27 cellular contexts compared by ENCODE assay signal in the genomic region with DNA sequence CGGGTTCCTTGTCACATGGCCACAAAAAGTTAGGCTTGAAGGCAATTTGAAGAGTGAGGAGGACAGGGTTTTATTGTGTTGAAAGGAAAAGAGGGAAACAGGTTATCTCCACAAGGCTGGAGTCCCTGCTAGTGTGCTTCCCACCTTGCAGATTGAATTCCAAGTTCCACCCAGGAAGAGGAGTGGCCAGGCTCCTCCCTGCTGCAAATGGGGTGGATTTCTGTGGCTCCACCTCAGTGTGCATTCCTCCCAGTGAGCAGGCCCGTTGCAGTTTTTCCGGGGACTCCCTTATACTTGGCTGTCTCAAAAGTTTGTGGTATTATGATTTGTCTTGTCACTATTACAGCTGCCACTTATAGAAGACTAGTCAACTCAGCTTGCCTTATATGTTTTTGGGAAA.
"Had no signal": no experiment of that assay in that cellular context is flagged by ENCODE, and none has a peak within 500 bp of the region (broad histone marks: within the 10 kb centered on the region; RNA-seq: fewer than 3 reads in every experiment).

No MANE protein-coding gene starts in this region.

- H3K4me1 ChIP-seq: parathyroid adenoma had no signal

- H3K4me3 ChIP-seq: esophagus squamous epithelium, right atrium auricular region, tibial nerve had no signal

- H3K27me3 ChIP-seq: esophagus squamous epithelium, right atrium auricular region, tibial nerve had no signal

- H3K9ac ChIP-seq: parathyroid adenoma had no signal

- H3K9me3 ChIP-seq: esophagus squamous epithelium, right atrium auricular region, tibial nerve had no signal

- ATAC-seq: activated CD4-positive, alpha-beta T cell treated with anti-CD3 and anti-CD28 coated beads for 36 hours; activated CD8-positive, alpha-beta memory T cell treated with anti-CD3 and anti-CD28 coated beads, Interleukin-2, amount 10 ng/mL, durations not matched to agents 7 days and 5 days; activated CD8-positive, alpha-beta T cell treated with anti-CD3 and anti-CD28 coated beads, Interleukin-2, amount 10 ng/mL, durations not matched to agents 7 days and 5 days; activated T-cell treated with anti-CD3 and anti-CD28 coated beads, Interleukin-2, amount 50 U/mL, for 72 hours; left ventricle myocardium superior; naive thymus-derived CD8-positive, alpha-beta T cell had no signal

- H3K4me3 Mint-ChIP-seq: activated CD4-positive, alpha-beta T cell treated with anti-CD3 and anti-CD28 coated beads for 36 hours; activated CD8-positive, alpha-beta memory T cell treated with anti-CD3 and anti-CD28 coated beads, Interleukin-2, amount 10 ng/mL, durations not matched to agents 7 days and 5 days; activated CD8-positive, alpha-beta T cell treated with anti-CD3 and anti-CD28 coated beads, Interleukin-2, amount 10 ng/mL, durations not matched to agents 7 days and 5 days; activated naive CD8-positive, alpha-beta T cell; activated T-cell treated with anti-CD3 and anti-CD28 coated beads, Interleukin-2, amount 50 U/mL, for 72 hours; central memory CD8-positive, alpha-beta T cell; naive thymus-derived CD8-positive, alpha-beta T cell; neural crest cell; T-helper 2 cell treated with Interferon-gamma antibody and Interleukin-4, amounts not matched to agents 5 μg/mL and 100 μg/mL, for 36 hours had no signal

- H3K36me3 Mint-ChIP-seq: activated CD8-positive, alpha-beta memory T cell treated with anti-CD3 and anti-CD28 coated beads, Interleukin-2, amount 10 ng/mL, durations not matched to agents 7 days and 5 days; activated naive CD8-positive, alpha-beta T cell had no signal

- H3K79me2 ChIP-seq: parathyroid adenoma had no signal

- H3K36me3 ChIP-seq: esophagus squamous epithelium, right atrium auricular region had no signal

- DNase-seq: activated CD4-positive, alpha-beta T cell treated with anti-CD3 and anti-CD28 coated beads for 36 hours; activated CD4-positive, CD25-positive, alpha-beta regulatory T cell; activated CD8-positive, alpha-beta memory T cell treated with anti-CD3 and anti-CD28 coated beads, Interleukin-2, amount 10 ng/mL, durations not matched to agents 7 days and 5 days; activated CD8-positive, alpha-beta T cell treated with anti-CD3 and anti-CD28 coated beads, Interleukin-2, amount 10 ng/mL, durations not matched to agents 7 days and 5 days; activated naive CD4-positive, alpha-beta T cell; activated T-cell treated with anti-CD3 and anti-CD28 coated beads, Interleukin-2, amount 50 U/mL, for 72 hours; anterior cingulate cortex; dermis blood vessel endothelial cell; effector CD8-positive, alpha-beta T cell; esophagus squamous epithelium; foreskin melanocyte; left ventricle myocardium superior; midbrain; naive thymus-derived CD8-positive, alpha-beta T cell; occipital lobe; stimulated activated CD4-positive, alpha-beta T cell treated with anti-CD3 and anti-CD28 coated beads, Interleukin-15, amount 100 ng/mL, for 24 hours; stimulated activated CD4-positive, alpha-beta T cell treated with anti-CD3 and anti-CD28 coated beads, Interleukin-2, amount 100 ng/mL, for 24 hours; stimulated activated naive CD4-positive, alpha-beta T cell treated with Interleukin-2 at 50 U/mL for 16 hours; T-helper 1 cell had no signal

- H3K27ac ChIP-seq: epithelial cell of prostate, esophagus squamous epithelium, parathyroid adenoma, right atrium auricular region, tibial nerve had no signal

- H3K27ac Mint-ChIP-seq: activated CD4-positive, alpha-beta T cell treated with anti-CD3 and anti-CD28 coated beads for 36 hours; activated CD8-positive, alpha-beta memory T cell treated with anti-CD3 and anti-CD28 coated beads, Interleukin-2, amount 10 ng/mL, durations not matched to agents 7 days and 5 days; activated CD8-positive, alpha-beta T cell treated with anti-CD3 and anti-CD28 coated beads, Interleukin-2, amount 10 ng/mL, durations not matched to agents 7 days and 5 days; activated naive CD8-positive, alpha-beta T cell; activated T-cell treated with anti-CD3 and anti-CD28 coated beads, Interleukin-2, amount 50 U/mL, for 72 hours; naive thymus-derived CD8-positive, alpha-beta T cell; T-helper 2 cell treated with Interferon-gamma antibody and Interleukin-4, amounts not matched to agents 5 μg/mL and 100 μg/mL, for 36 hours had no signal

- H3K9me3 Mint-ChIP-seq: activated T-cell treated with anti-CD3 and anti-CD28 coated beads, Interleukin-2, amount 50 U/mL, for 72 hours; central memory CD8-positive, alpha-beta T cell; naive thymus-derived CD8-positive, alpha-beta T cell; T-helper 2 cell treated with Interferon-gamma antibody and Interleukin-4, amounts not matched to agents 5 μg/mL and 100 μg/mL, for 36 hours had no signal

- H2AFZ ChIP-seq: parathyroid adenoma had no signal

- H3K27me3 Mint-ChIP-seq: activated CD4-positive, alpha-beta T cell treated with anti-CD3 and anti-CD28 coated beads for 36 hours; activated CD8-positive, alpha-beta memory T cell treated with anti-CD3 and anti-CD28 coated beads, Interleukin-2, amount 10 ng/mL, durations not matched to agents 7 days and 5 days; activated naive CD8-positive, alpha-beta T cell; central memory CD8-positive, alpha-beta T cell had no signal

- H3K4me1 Mint-ChIP-seq: activated CD4-positive, alpha-beta T cell treated with anti-CD3 and anti-CD28 coated beads for 36 hours; activated CD8-positive, alpha-beta memory T cell treated with anti-CD3 and anti-CD28 coated beads, Interleukin-2, amount 10 ng/mL, durations not matched to agents 7 days and 5 days; central memory CD8-positive, alpha-beta T cell; naive thymus-derived CD8-positive, alpha-beta T cell had no signal
